10 cellular contexts compared by ENCODE assay signal in genomic region chr3:85342915-85343314, GRCh38.
DNase-seq lines count a peak whose midpoint lies in the region; ATAC-seq, FAIRE-seq and TF ChIP-seq lines count a peak whose summit lies in the region.
"Had no signal": no experiment of that assay in that cellular context is flagged by ENCODE, and none has a peak within 500 bp of the region (broad histone marks: within the 10 kb centered on the region; RNA-seq: fewer than 3 reads in every experiment).

No MANE protein-coding gene starts in this region.

- TF ChIP-seq POLR2A in GM12891 (IDR thresholded peaks at IDR 0.05; ENCODE audit: low read depth, low read length): no peak

- H3K36me3 Mint-ChIP-seq in astrocyte (ENCODE audit: low read depth, unreplicated experiment): no peaks in the 10 kb centered on the region
- peaks cover 0 to under 1% of the 10 kb centered on the region in 2 donors for H3K36me3 Mint-ChIP-seq in activated T-cell treated with anti-CD3 and anti-CD28 coated beads, Interleukin-2, amount 50 U/mL, for 72 hours (ENCODE audit: insufficient read depth in 2 of 2)

- H3K4me3 Mint-ChIP-seq in astrocyte (ENCODE audit: unreplicated experiment): no peak overlapping the region
- H3K4me3 Mint-ChIP-seq in activated T-cell treated with anti-CD3 and anti-CD28 coated beads, Interleukin-2, amount 50 U/mL, for 72 hours: no peak overlapping the region

- H3K27me3 Mint-ChIP-seq in astrocyte (ENCODE audit: low read depth, unreplicated experiment): no peaks in the 10 kb centered on the region
- H3K27me3 Mint-ChIP-seq in activated T-cell treated with anti-CD3 and anti-CD28 coated beads, Interleukin-2, amount 50 U/mL, for 72 hours (ENCODE audit: low read depth): no peaks in the 10 kb centered on the region

- no peaks in the 10 kb centered on the region for H4K20me1 ChIP-seq in astrocyte (ENCODE audit: insufficient read depth, low read length)

- H3K27ac ChIP-seq in astrocyte (ENCODE audit: low read depth, low read length): no peak overlapping the region
- H3K27ac ChIP-seq: heart left ventricle had no signal

- no peaks in the 10 kb centered on the region for H3K4me1 Mint-ChIP-seq in astrocyte (ENCODE audit: low read depth, unreplicated experiment)
- no peaks in the 10 kb centered on the region for H3K4me1 Mint-ChIP-seq in activated T-cell treated with anti-CD3 and anti-CD28 coated beads, Interleukin-2, amount 50 U/mL, for 72 hours (ENCODE audit: low read depth)

- no peak overlapping the region for H2AFZ ChIP-seq in astrocyte (ENCODE audit: low read depth, low read length)

- no peak overlapping the region for H3K4me2 ChIP-seq in astrocyte (ENCODE audit: low read length)

- no peaks in the 10 kb centered on the region for H3K79me2 ChIP-seq in astrocyte (ENCODE audit: insufficient read depth, low read length)

- H3K9me3 ChIP-seq in astrocyte (ENCODE audit: insufficient read depth, low read depth, low read length): no peaks in the 10 kb centered on the region
- H3K9me3 ChIP-seq: heart left ventricle had no signal

- H3K9ac ChIP-seq in astrocyte (ENCODE audit: low read length): no peak overlapping the region

- H3K36me3 ChIP-seq in astrocyte (ENCODE audit: insufficient read depth, low read length): no peaks in the 10 kb centered on the region
- H3K36me3 ChIP-seq: heart left ventricle had no signal

- peak; percentile 61 for FAIRE-seq in GM12891 (lab: Jason Lieb, UNC)
- no peak for FAIRE-seq in astrocyte (lab: Jason Lieb, UNC)
- FAIRE-seq: GM19239 had no signal

- TF ChIP-seq CTCF in LNCaP clone FGC (IDR thresholded peaks at IDR 0.05; ENCODE audit: control insufficient read depth, extremely low read depth, insufficient read depth) (peak; percentile 90), astrocyte (IDR thresholded peaks at IDR 0.05; ENCODE audit: insufficient read depth, low read depth, low read length) (peak; percentile 13)

- no peak overlapping the region for H3K27ac Mint-ChIP-seq in astrocyte (ENCODE audit: unreplicated experiment)
- no peak overlapping the region for H3K27ac Mint-ChIP-seq in activated T-cell treated with anti-CD3 and anti-CD28 coated beads, Interleukin-2, amount 50 U/mL, for 72 hours

- no peak for DNase-seq in GM12891 (ENCODE audit: insufficient read length, low spot score)
- DNase-seq in LNCaP clone FGC (ENCODE audit: low read depth): peak; percentile 53
- no peak for DNase-seq in astrocyte (ENCODE audit: low read depth)
- peak; percentile 1 for DNase-seq in myocyte (ENCODE audit: low read depth)
- DNase-seq in activated T-cell treated with anti-CD3 and anti-CD28 coated beads, Interleukin-2, amount 50 U/mL, for 72 hours: no peak
- DNase-seq in AG20443 (ENCODE audit: low spot score): no peak
- no peak for DNase-seq in HuH-7.5 (ENCODE audit: low spot score)
- DNase-seq: heart left ventricle had no signal

- H3K4me1 ChIP-seq in astrocyte (ENCODE audit: insufficient read depth, low read length): no peaks in the 10 kb centered on the region
- H3K4me1 ChIP-seq: heart left ventricle had no signal

- H3K9me3 Mint-ChIP-seq in astrocyte (ENCODE audit: unreplicated experiment): no peaks in the 10 kb centered on the region
- H3K9me3 Mint-ChIP-seq in activated T-cell treated with anti-CD3 and anti-CD28 coated beads, Interleukin-2, amount 50 U/mL, for 72 hours: peaks cover 2 to 4% of the 10 kb centered on the region in 2 donors

- no peak for ATAC-seq in activated T-cell treated with anti-CD3 and anti-CD28 coated beads, Interleukin-2, amount 50 U/mL, for 72 hours (replicated peaks in 1 of 2)
- no peak for ATAC-seq in GM19351 (IDR thresholded peaks at IDR 0.05; ENCODE audit: unreplicated experiment)

- H3K4me3 ChIP-seq in LNCaP clone FGC (ENCODE audit: low read depth, low read length) (no peak overlapping the region), astrocyte (ENCODE audit: insufficient read depth, low read depth, low read length) (no peak overlapping the region)
- H3K4me3 ChIP-seq: heart left ventricle had no signal

- no peaks in the 10 kb centered on the region for H3K27me3 ChIP-seq in astrocyte (ENCODE audit: insufficient read depth, low read length)
- H3K27me3 ChIP-seq: heart left ventricle had no signal

TF ChIP-seq in GM12891, 5 proteins besides CTCF, POLR2A, EP300 and RAD21:
- TF ChIP-seq PAX5 (IDR thresholded peaks at IDR 0.05; ENCODE audit: insufficient read depth, low read length, severe bottlenecking) (no peak), POU2F2 (IDR thresholded peaks at IDR 0.05; ENCODE audit: low read depth, low read length) (no peak), POLR2AphosphoS5 (IDR thresholded peaks at IDR 0.05; ENCODE audit: low read depth, low read length) (no peak), SPI1 (IDR thresholded peaks at IDR 0.05; ENCODE audit: low read depth, low read length) (no peak), TAF1 (IDR thresholded peaks at IDR 0.05; ENCODE audit: low read depth, low read length) (no peak)

Comparison
In these comparisons a context has a peak if more than half of its experiments do, and no peak if none do; other contexts are left out.
1. DNase-seq: peak in LNCaP clone FGC (single experiment) and myocyte (single experiment); none in GM12891 (single experiment), astrocyte (single experiment), activated T-cell treated with anti-CD3 and anti-CD28 coated beads, Interleukin-2, amount 50 U/mL, for 72 hours (0 of 2), AG20443 (single experiment) and HuH-7.5 (single experiment).